1 cellular context compared by ENCODE assay signal in genomic region chr5:51387854-51388320, GRCh38.
TF ChIP-seq lines count a peak whose summit lies in the region.

No MANE protein-coding gene starts in this region.

TF ChIP-seq in neural cell, 6 proteins besides CTCF, POLR2A, EP300 and RAD21 (continued from another document):
- TF ChIP-seq REST (IDR thresholded peaks at IDR 0.05; ENCODE audit: borderline replicate concordance), result no peak
